ENCODE assay signal across 21 cellular contexts in genomic region chr2:234587341-234588053, GRCh38.
DNase-seq lines count a peak whose midpoint lies in the region; ATAC-seq and TF ChIP-seq lines count a peak whose summit lies in the region.
"Had no signal": no experiment of that assay in that cellular context is flagged by ENCODE, and none has a peak within 500 bp of the region (broad histone marks: within the 10 kb centered on the region; RNA-seq: fewer than 3 reads in every experiment).

No MANE protein-coding gene starts in this region.

- no peak for TF ChIP-seq CTCF in astrocyte of the cerebellum (IDR thresholded peaks at IDR 0.05; ENCODE audit: low read depth, low read length, missing control alignments)
- TF ChIP-seq CTCF in neural progenitor cell (IDR thresholded peaks at IDR 0.05), result no peak
- no peak for TF ChIP-seq CTCF in suprapubic skin (IDR thresholded peaks at IDR 0.05)

- no peak for ATAC-seq in effector memory CD8-positive, alpha-beta T cell (replicated peaks)
- ATAC-seq in activated naive CD4-positive, alpha-beta T cell treated with anti-CD3 and anti-CD28 coated beads, Interleukin-2, amount 50 U/mL, for 72 hours, result no peak
- ATAC-seq: heart right ventricle; stimulated activated effector memory CD8-positive, alpha-beta T cell treated with anti-CD3 and anti-CD28 coated beads, Interleukin-12 subunit alpha, Interleukin-12 subunit beta, amount 100 ng/mL, for 72 hours had no signal

- no peak for TF ChIP-seq POLR2A in suprapubic skin (IDR thresholded peaks at IDR 0.05)

- WGBS in suprapubic skin, result 83% methylated on average over 6 of the region's 6 CpGs

- no peak overlapping the region for H3K27ac ChIP-seq in neural progenitor cell
- no peak overlapping the region for H3K27ac ChIP-seq in suprapubic skin
- H3K27ac ChIP-seq: BLaER1 treated with 17β-estradiol and CSF1 and Interleukin-3, amounts not matched to agents 10 nM and 100 nM; esophagus squamous epithelium; heart right ventricle; thyroid gland had no signal

- peaks cover 4% of the 10 kb centered on the region for H3K9me3 Mint-ChIP-seq in neural progenitor cell
- no peaks in the 10 kb centered on the region for H3K9me3 Mint-ChIP-seq in effector memory CD8-positive, alpha-beta T cell
- no peaks in the 10 kb centered on the region for H3K9me3 Mint-ChIP-seq in activated naive CD4-positive, alpha-beta T cell treated with anti-CD3 and anti-CD28 coated beads, Interleukin-2, amount 50 U/mL, for 72 hours
- H3K9me3 Mint-ChIP-seq: activated naive CD4-positive, alpha-beta T cell treated with anti-CD3 and anti-CD28 coated beads, Interleukin-2, amount 50 U/mL, for 24 hours; HFFc6; IgD-negative memory B cell; nephron; stimulated activated effector memory CD8-positive, alpha-beta T cell treated with anti-CD3 and anti-CD28 coated beads, Interleukin-12 subunit alpha, Interleukin-12 subunit beta, amount 100 ng/mL, for 72 hours had no signal

- no peak for TF ChIP-seq EP300 in suprapubic skin (IDR thresholded peaks at IDR 0.05)

- no peak overlapping the region for H3K4me3 ChIP-seq in astrocyte of the cerebellum (ENCODE audit: low read depth, low read length)
- no peak overlapping the region for H3K4me3 ChIP-seq in neural progenitor cell
- H3K4me3 ChIP-seq in suprapubic skin, result no peak overlapping the region
- H3K4me3 ChIP-seq: BLaER1 treated with 17β-estradiol and CSF1 and Interleukin-3, amounts not matched to agents 10 nM and 100 nM; esophagus squamous epithelium; heart right ventricle; thyroid gland had no signal

- no peaks in the 10 kb centered on the region for H4K20me1 ChIP-seq in neural progenitor cell (ENCODE audit: low read depth)
- H4K20me1 ChIP-seq: BLaER1 treated with 17β-estradiol and CSF1 and Interleukin-3, amounts not matched to agents 10 nM and 100 nM had no signal

- DNase-seq in EH (ENCODE audit: low read depth) (peak; percentile 56), NCI-H146 treated with DMSO at 0.1 percent for 48 hours (lab: John Stamatoyannopoulos, UW; ENCODE audit: unreplicated experiment) (peak; percentile 77), astrocyte of the cerebellum (ENCODE audit: low read depth) (peak; percentile 41), neural progenitor cell (ENCODE audit: low spot score) (no peak), NAMALWA (ENCODE audit: low spot score) (no peak), suprapubic skin (ENCODE audit: low spot score in 2 of 2) (no peak)
- no peak for DNase-seq in effector memory CD8-positive, alpha-beta T cell
- DNase-seq in activated naive CD4-positive, alpha-beta T cell treated with anti-CD3 and anti-CD28 coated beads, Interleukin-2, amount 50 U/mL, for 72 hours (ENCODE audit: low spot score in 2 of 2), result no peak
- DNase-seq: activated T-cell treated with anti-CD3 and anti-CD28 coated beads, Interleukin-2, amount 50 U/mL, for 48 hours; esophagus squamous epithelium; heart right ventricle; HFFc6; mesendoderm; MV-4-11; stimulated activated CD4-positive, alpha-beta T cell treated with anti-CD3 and anti-CD28 coated beads, Interleukin-12 subunit alpha, Interleukin-12 subunit beta, amount 100 ng/mL, for 4 hours had no signal

- peaks cover 4% of the 10 kb centered on the region for H3K36me3 Mint-ChIP-seq in neural progenitor cell
- H3K36me3 Mint-ChIP-seq in effector memory CD8-positive, alpha-beta T cell (ENCODE audit: insufficient read depth), result no peaks in the 10 kb centered on the region
- no peaks in the 10 kb centered on the region for H3K36me3 Mint-ChIP-seq in activated naive CD4-positive, alpha-beta T cell treated with anti-CD3 and anti-CD28 coated beads, Interleukin-2, amount 50 U/mL, for 72 hours
- H3K36me3 Mint-ChIP-seq: activated naive CD4-positive, alpha-beta T cell treated with anti-CD3 and anti-CD28 coated beads, Interleukin-2, amount 50 U/mL, for 24 hours; IgD-negative memory B cell; stimulated activated effector memory CD8-positive, alpha-beta T cell treated with anti-CD3 and anti-CD28 coated beads, Interleukin-12 subunit alpha, Interleukin-12 subunit beta, amount 100 ng/mL, for 72 hours had no signal

- H3K9me3 ChIP-seq in neural progenitor cell (ENCODE audit: low read depth) (no peaks in the 10 kb centered on the region), suprapubic skin (no peaks in the 10 kb centered on the region)
- H3K9me3 ChIP-seq: BLaER1 treated with 17β-estradiol and CSF1 and Interleukin-3, amounts not matched to agents 10 nM and 100 nM; esophagus squamous epithelium; heart right ventricle; thyroid gland had no signal

- in situ Hi-C loops in astrocyte of the cerebellum (cut with HindIII; ENCODE audit: low sequenced_read_pairs), result no loop called here

- no peaks in the 10 kb centered on the region for H3K27me3 ChIP-seq in neural progenitor cell
- H3K27me3 ChIP-seq in suprapubic skin, result no peaks in the 10 kb centered on the region
- H3K27me3 ChIP-seq: BLaER1 treated with 17β-estradiol and CSF1 and Interleukin-3, amounts not matched to agents 10 nM and 100 nM; thyroid gland had no signal

- H3F3A ChIP-seq in neural progenitor cell (ENCODE audit: low read depth), result no peaks in the 10 kb centered on the region

- peaks cover 45% of the 10 kb centered on the region for H3K4me1 Mint-ChIP-seq in neural progenitor cell
- no peaks in the 10 kb centered on the region for H3K4me1 Mint-ChIP-seq in effector memory CD8-positive, alpha-beta T cell (ENCODE audit: low read depth in 2 of 2)
- H3K4me1 Mint-ChIP-seq: activated naive CD4-positive, alpha-beta T cell treated with anti-CD3 and anti-CD28 coated beads, Interleukin-2, amount 50 U/mL, for 24 hours; IgD-negative memory B cell; nephron; stimulated activated effector memory CD8-positive, alpha-beta T cell treated with anti-CD3 and anti-CD28 coated beads, Interleukin-12 subunit alpha, Interleukin-12 subunit beta, amount 100 ng/mL, for 72 hours had no signal

- no peaks in the 10 kb centered on the region for H3K79me2 ChIP-seq in neural progenitor cell (ENCODE audit: low read depth)

- H3K27me3 Mint-ChIP-seq in neural progenitor cell (ENCODE audit: insufficient read depth, low read depth), result peaks cover 16% of the 10 kb centered on the region
- peaks cover 48 to 64% of the 10 kb centered on the region in 2 donors for H3K27me3 Mint-ChIP-seq in effector memory CD8-positive, alpha-beta T cell

- H3K4me1 ChIP-seq in neural progenitor cell, result peaks cover 12% of the 10 kb centered on the region
- H3K4me1 ChIP-seq in suprapubic skin, result no peaks in the 10 kb centered on the region
- H3K4me1 ChIP-seq: esophagus squamous epithelium, heart right ventricle, thyroid gland had no signal

- no peak overlapping the region for H2AFZ ChIP-seq in neural progenitor cell (replicated peaks)

- no peak overlapping the region for H3K4me2 ChIP-seq in neural progenitor cell
- H3K4me2 ChIP-seq: BLaER1 treated with 17β-estradiol and CSF1 and Interleukin-3, amounts not matched to agents 10 nM and 100 nM had no signal

- H3K36me3 ChIP-seq in neural progenitor cell (no peaks in the 10 kb centered on the region), suprapubic skin (no peaks in the 10 kb centered on the region)
- H3K36me3 ChIP-seq: BLaER1 treated with 17β-estradiol and CSF1 and Interleukin-3, amounts not matched to agents 10 nM and 100 nM; esophagus squamous epithelium; heart right ventricle; thyroid gland had no signal

- peak overlapping the region; percentile 34 for H3K27ac Mint-ChIP-seq in neural progenitor cell
- no peak overlapping the region for H3K27ac Mint-ChIP-seq in effector memory CD8-positive, alpha-beta T cell
- no peak overlapping the region for H3K27ac Mint-ChIP-seq in activated naive CD4-positive, alpha-beta T cell treated with anti-CD3 and anti-CD28 coated beads, Interleukin-2, amount 50 U/mL, for 72 hours
- H3K27ac Mint-ChIP-seq: activated naive CD4-positive, alpha-beta T cell treated with anti-CD3 and anti-CD28 coated beads, Interleukin-2, amount 50 U/mL, for 24 hours; HFFc6; IgD-negative memory B cell; nephron; stimulated activated effector memory CD8-positive, alpha-beta T cell treated with anti-CD3 and anti-CD28 coated beads, Interleukin-12 subunit alpha, Interleukin-12 subunit beta, amount 100 ng/mL, for 72 hours had no signal

- H3K9ac ChIP-seq in neural progenitor cell, result no peak overlapping the region
- H3K9ac ChIP-seq: BLaER1 treated with 17β-estradiol and CSF1 and Interleukin-3, amounts not matched to agents 10 nM and 100 nM had no signal

- H3K4me3 Mint-ChIP-seq in neural progenitor cell, result peak overlapping the region; percentile 4
- no peak overlapping the region for H3K4me3 Mint-ChIP-seq in effector memory CD8-positive, alpha-beta T cell
- H3K4me3 Mint-ChIP-seq: activated naive CD4-positive, alpha-beta T cell treated with anti-CD3 and anti-CD28 coated beads, Interleukin-2, amount 50 U/mL, for 24 hours; HFFc6; IgD-negative memory B cell; nephron; stimulated activated effector memory CD8-positive, alpha-beta T cell treated with anti-CD3 and anti-CD28 coated beads, Interleukin-12 subunit alpha, Interleukin-12 subunit beta, amount 100 ng/mL, for 72 hours had no signal

Comparison
In these comparisons a context has a peak if more than half of its experiments do, and no peak if none do; other contexts are left out.
1. DNase-seq: peak in EH (single experiment), NCI-H146 treated with DMSO at 0.1 percent for 48 hours (single experiment) and astrocyte of the cerebellum (single experiment); none in neural progenitor cell (single experiment), NAMALWA (single experiment), effector memory CD8-positive, alpha-beta T cell (0 of 3), activated naive CD4-positive, alpha-beta T cell treated with anti-CD3 and anti-CD28 coated beads, Interleukin-2, amount 50 U/mL, for 72 hours (0 of 2) and suprapubic skin (0 of 2).